17 cellular contexts compared by ENCODE assay signal in the genomic region with DNA sequence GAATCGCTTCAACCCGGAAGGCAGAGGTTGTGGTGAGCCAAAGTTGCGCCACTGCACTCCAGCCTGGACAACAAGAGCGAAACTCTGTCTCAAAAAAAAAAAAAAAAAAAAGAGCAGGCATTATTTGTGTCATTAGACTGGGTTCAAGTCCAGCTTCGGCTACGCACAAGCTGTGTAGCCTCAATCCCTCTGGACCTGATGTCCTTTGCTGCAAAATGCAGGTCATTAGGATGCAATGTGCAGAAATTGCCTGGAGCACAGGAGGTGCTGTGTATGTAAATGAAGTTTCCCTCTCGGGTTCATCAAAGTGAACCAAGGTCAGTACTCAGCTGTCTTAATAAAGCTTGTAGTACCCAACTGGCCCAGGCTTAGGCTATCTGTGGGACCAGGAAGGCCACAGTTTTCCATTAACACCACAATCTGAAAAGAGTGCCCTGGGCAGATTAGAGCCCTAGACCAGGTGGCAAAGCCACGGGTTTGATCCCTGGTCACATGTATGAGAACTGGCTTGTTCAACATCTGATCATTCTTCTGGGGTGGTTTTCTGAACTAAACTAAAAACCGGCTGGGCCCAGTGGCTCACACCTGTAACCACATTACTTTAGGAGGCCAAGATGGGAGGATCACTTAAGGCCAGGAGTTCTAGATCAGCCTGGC.
A peak's percentile ranks its signal among the peaks of the same experiment; 100 is the strongest.
DNase-seq lines count a peak whose midpoint lies in the region; FAIRE-seq and TF ChIP-seq lines count a peak whose summit lies in the region.
"Had no signal": no experiment of that assay in that cellular context is flagged by ENCODE, and none has a peak within 500 bp of the region (broad histone marks: within the 10 kb centered on the region; RNA-seq: fewer than 3 reads in every experiment).

No MANE protein-coding gene starts in this region.

- no peak overlapping the region for H3K27ac Mint-ChIP-seq in activated naive CD4-positive, alpha-beta T cell treated with anti-CD3 and anti-CD28 coated beads, Interleukin-2, amount 10 ng/mL, durations not matched to agents 7 days and 5 days
- H3K27ac Mint-ChIP-seq: CD4-positive, alpha-beta memory T cell had no signal

- TF ChIP-seq POLR2A in Peyer's patch (IDR thresholded peaks at IDR 0.05), result no peak

- peaks cover 3% of the 10 kb centered on the region for H3K27me3 Mint-ChIP-seq in activated naive CD4-positive, alpha-beta T cell treated with anti-CD3 and anti-CD28 coated beads, Interleukin-2, amount 10 ng/mL, durations not matched to agents 7 days and 5 days
- H3K27me3 Mint-ChIP-seq: CD4-positive, alpha-beta memory T cell had no signal

- DNase-seq in HTR-8/SVneo (ENCODE audit: insufficient read length, low spot score) (no peak), myocyte (ENCODE audit: low read depth) (peak; percentile 52), NCI-H510A treated with DMSO at 0.1 percent for 48 hours (lab: John Stamatoyannopoulos, UW) (no peak), Peyer's patch (no peak)
- no peak for DNase-seq in stimulated activated CD4-positive, alpha-beta T cell treated with anti-CD3 and anti-CD28 coated beads, Interleukin-15, amount 100 ng/mL, for 24 hours
- no peak for DNase-seq in activated naive CD4-positive, alpha-beta T cell treated with anti-CD3 and anti-CD28 coated beads, Interleukin-2, amount 10 ng/mL, durations not matched to agents 7 days and 5 days
- DNase-seq: CD4-positive, alpha-beta memory T cell; DMS153; GM23248; KG1; NCI-H1092 treated with DMSO at 0.1 percent for 48 hours; NCI-H187; NCI-H446; NCI-H748 treated with DMSO at 0.1 percent for 48 hours; SIG-M5 had no signal

- H3K4me1 ChIP-seq in BLaER1 (peaks cover 67% of the 10 kb centered on the region), Peyer's patch (peaks cover 0 to 4% (median 0%) of the 10 kb centered on the region in 4 donors)

- peak; percentile 16 for FAIRE-seq in HTR-8/SVneo (lab: Jason Lieb, UNC)

- H3K4me1 Mint-ChIP-seq in activated naive CD4-positive, alpha-beta T cell treated with anti-CD3 and anti-CD28 coated beads, Interleukin-2, amount 10 ng/mL, durations not matched to agents 7 days and 5 days, result peaks cover 11% of the 10 kb centered on the region

- H3K9ac ChIP-seq in BLaER1, result no peak overlapping the region
- H3K9ac ChIP-seq: GM23248 had no signal

- peak overlapping the region; percentile 48; the same call in 1 of the 2 replicates for H3K27ac ChIP-seq in BLaER1
- H3K27ac ChIP-seq in VCaP, result peak overlapping the region; percentile 34; the same call in 1 of the 2 replicates
- H3K27ac ChIP-seq in Peyer's patch, result no peak overlapping the region
- H3K27ac ChIP-seq: GM23248 had no signal

- H3K9me3 Mint-ChIP-seq in activated naive CD4-positive, alpha-beta T cell treated with anti-CD3 and anti-CD28 coated beads, Interleukin-2, amount 10 ng/mL, durations not matched to agents 7 days and 5 days, result no peaks in the 10 kb centered on the region
- H3K9me3 Mint-ChIP-seq: CD4-positive, alpha-beta memory T cell had no signal

- H3K36me3 ChIP-seq in BLaER1 (no peaks in the 10 kb centered on the region), Peyer's patch (no peaks in the 10 kb centered on the region)

- no peaks in the 10 kb centered on the region for H3K36me3 Mint-ChIP-seq in activated naive CD4-positive, alpha-beta T cell treated with anti-CD3 and anti-CD28 coated beads, Interleukin-2, amount 10 ng/mL, durations not matched to agents 7 days and 5 days
- H3K36me3 Mint-ChIP-seq: CD4-positive, alpha-beta memory T cell had no signal

- H4K20me1 ChIP-seq in BLaER1, result peaks cover 1% of the 10 kb centered on the region; the same call in 1 of the 2 replicates

- CTCF ChIA-PET in activated naive CD4-positive, alpha-beta T cell treated with anti-CD3 and anti-CD28 coated beads, Interleukin-2, amount 10 ng/mL, durations not matched to agents 7 days and 5 days (lab: Charles Lee), result interaction anchor here (0.8 to 1.3 kb wide), 3 partner anchors 16 to 183 kb away, joined by 3 to 4 read pairs (median 4); no protein-coding TSS in a partner anchor

- H3K9me3 ChIP-seq in BLaER1 (peaks cover 9% of the 10 kb centered on the region; the same call in 1 of the 2 replicates), Peyer's patch (no peaks in the 10 kb centered on the region)

- TF ChIP-seq CTCF in VCaP (conservative IDR thresholded peaks at IDR 0.05) (no peak), Peyer's patch (IDR thresholded peaks at IDR 0.05) (no peak)

- H3K4me2 ChIP-seq in BLaER1, result peak overlapping the region; percentile 50

- H3K27me3 ChIP-seq in BLaER1 (no peaks in the 10 kb centered on the region), Peyer's patch (no peaks in the 10 kb centered on the region)

- no peak overlapping the region for H3K4me3 Mint-ChIP-seq in activated naive CD4-positive, alpha-beta T cell treated with anti-CD3 and anti-CD28 coated beads, Interleukin-2, amount 10 ng/mL, durations not matched to agents 7 days and 5 days
- H3K4me3 Mint-ChIP-seq: CD4-positive, alpha-beta memory T cell had no signal

- H3K4me3 ChIP-seq in BLaER1 (no peak overlapping the region), Peyer's patch (no peak overlapping the region)
- H3K4me3 ChIP-seq: GM23248 had no signal

Comparison
In these comparisons a context has a peak if more than half of its experiments do, and no peak if none do; other contexts are left out.
1. H3K27ac ChIP-seq: peak in BLaER1 (single experiment) and VCaP (single experiment); none in Peyer's patch (0 of 4).